In the genomic region with DNA sequence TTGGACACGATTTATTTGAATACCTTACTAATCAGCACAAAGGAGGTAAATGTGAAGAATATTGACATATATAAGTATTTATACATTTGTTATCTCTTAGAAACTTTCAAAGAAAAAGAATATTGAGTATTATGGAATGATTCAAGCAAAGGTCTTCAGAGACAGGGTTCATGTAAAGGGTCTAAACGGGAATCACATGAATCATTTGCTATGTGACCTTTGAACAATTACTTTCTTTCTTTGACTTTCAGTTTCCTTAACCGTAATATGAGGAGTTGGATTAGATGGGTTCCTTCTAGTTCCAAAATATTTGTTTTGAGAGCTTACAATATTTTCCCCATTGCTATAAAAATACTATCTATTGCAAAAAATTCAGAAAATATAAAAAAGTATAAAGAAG, we compare ENCODE assay signal across 1 cellular context.
TF ChIP-seq lines count a peak whose summit lies in the region.

No MANE protein-coding gene starts in this region.

TF ChIP-seq in A549, 52 proteins besides CTCF, POLR2A, EP300 and RAD21 (continued from another document):
- TF ChIP-seq REST (IDR thresholded peaks at IDR 0.05) (no peak), CBX8 (IDR thresholded peaks at IDR 0.05) (no peak)
